In genomic region chr6:130367767-130368166, GRCh38 we compare ENCODE assay signal across 18 cellular contexts. TPM values are rescaled to one million over a fixed set of nuclear protein-coding genes. Genes with fewer than 3 reads are reported as not detected.
DNase-seq lines count a peak whose midpoint lies in the region; ATAC-seq, FAIRE-seq and TF ChIP-seq lines count a peak whose summit lies in the region.
"Had no signal": no experiment of that assay in that cellular context is flagged by ENCODE, and none has a peak within 500 bp of the region (broad histone marks: within the 10 kb centered on the region; RNA-seq: fewer than 3 reads in every experiment).

No MANE protein-coding gene starts in this region.

- H3K27me3 ChIP-seq in ACC112 (ENCODE audit: insufficient read depth, low read length) (peaks cover 13% of the 10 kb centered on the region; the same call in 1 of the 2 replicates), GM23338 (ENCODE audit: insufficient read depth) (no peaks in the 10 kb centered on the region), GM12878 (replicated peaks in 1 of 2; ENCODE audit: control insufficient read depth in 2 of 2, insufficient read depth in 2 of 2, low read length in 1 of 2) (peaks cover 0 to 7% of the 10 kb centered on the region in 2 experiments; a peak in 1 of 4 replicates), keratinocyte (ENCODE audit: control insufficient read depth, extremely low read depth, insufficient read depth, low read length) (no peaks in the 10 kb centered on the region)

- H3K27me3 Mint-ChIP-seq in GM23338 (ENCODE audit: insufficient read depth, low read depth, poor library complexity), result peaks cover 5% of the 10 kb centered on the region

- FAIRE-seq in GM12878 (lab: Jason Lieb, UNC), result no peak
- no peak for FAIRE-seq in keratinocyte (lab: Jason Lieb, UNC)

- peaks cover 4% of the 10 kb centered on the region for H3K79me2 ChIP-seq in ACC112 (ENCODE audit: control insufficient read depth, insufficient read depth, low read length, unreplicated experiment)
- peaks cover 45% of the 10 kb centered on the region for H3K79me2 ChIP-seq in GM23338 (replicated peaks; ENCODE audit: insufficient read depth)
- H3K79me2 ChIP-seq in GM12878 (ENCODE audit: control insufficient read depth, insufficient read depth, low read length), result no peaks in the 10 kb centered on the region
- peaks cover 86% of the 10 kb centered on the region for H3K79me2 ChIP-seq in keratinocyte (ENCODE audit: control insufficient read depth, insufficient read depth, low read length)
- H3K79me2 ChIP-seq: parathyroid adenoma had no signal

- POLR2A ChIA-PET in GM12878 (lab: Charles Lee), result interaction anchor here (0.7 to 2.0 kb wide), 5 partner anchors 9 to 330 kb away, joined by 3 to 6 read pairs (median 4); no protein-coding TSS in a partner anchor

- no peak for DNase-seq in GM23338 (ENCODE audit: low spot score)
- DNase-seq in GM12878 (ENCODE audit: low read depth, low spot score), result no peak
- DNase-seq in keratinocyte (ENCODE audit: low read depth, low spot score), result no peak
- no peak for DNase-seq in NCI-H526 treated with DMSO at 0.1 percent for 48 hours (lab: John Stamatoyannopoulos, UW)
- DNase-seq in left colon, result no peak
- DNase-seq in NCI-H446 treated with DMSO at 0.1 percent for 48 hours (lab: John Stamatoyannopoulos, UW), result no peak
- DNase-seq: activated CD4-positive, alpha-beta T cell treated with anti-CD3 and anti-CD28 coated beads, Interleukin-2, amount 50 U/mL, for 1 hour; activated T-cell treated with anti-CD3 and anti-CD28 coated beads, Interleukin-2, amount 50 U/mL, for 4 hours; Kasumi-1; NCI-H2081; NK-92 treated with Interleukin-12 subunit alpha and Interleukin-12 subunit beta, amount 100 ng/mL, for 24 hours; T-helper 9 cell had no signal

- H3K4me1 ChIP-seq in ACC112 (ENCODE audit: control insufficient read depth, insufficient read depth, low read length, unreplicated experiment) (no peaks in the 10 kb centered on the region), GM23338 (ENCODE audit: insufficient read depth) (peaks cover 49% of the 10 kb centered on the region), GM12878 (ENCODE audit: control insufficient read depth, insufficient read depth, low read length) (no peaks in the 10 kb centered on the region), keratinocyte (ENCODE audit: control insufficient read depth, extremely low read depth, insufficient read depth, low read length) (peaks cover 20% of the 10 kb centered on the region)
- H3K4me1 ChIP-seq: parathyroid adenoma had no signal

- intact Hi-C loops in GM12878 (cut with micrococcal nuclease; ENCODE audit: unreplicated experiment) (loop anchor here (5.0 kb wide), 1 partner anchor 150 kb away; no protein-coding TSS in a partner anchor), left colon (cut with DNase I, micrococcal nuclease) (no loop called here)

- no peak for TF ChIP-seq CTCF in GM23338 (conservative IDR thresholded peaks at IDR 0.05; ENCODE audit: low read depth in 2 of 2)
- no peak for TF ChIP-seq CTCF in GM12878 (IDR thresholded peaks at IDR 0.05 in 2 of 3, conservative IDR thresholded peaks at IDR 0.05 in 1 of 3; ENCODE audit: control insufficient read depth in 2 of 3, extremely low read depth in 1 of 3, insufficient read depth in 1 of 3, low read depth in 3 of 3, low read length in 3 of 3)
- no peak for TF ChIP-seq CTCF in keratinocyte (optimal IDR thresholded peaks at IDR 0.05 in 1 of 3, IDR thresholded peaks at IDR 0.05 in 1 of 3, conservative IDR thresholded peaks at IDR 0.05 in 1 of 3; ENCODE audit: extremely low read depth in 1 of 3, insufficient read depth in 2 of 3, low read length in 3 of 3)

- no peak overlapping the region for H3K27ac ChIP-seq in ACC112 (ENCODE audit: low read depth, low read length)
- no peak overlapping the region for H3K27ac ChIP-seq in GM23338 (ENCODE audit: low read depth)
- no peak overlapping the region for H3K27ac ChIP-seq in GM12878 (ENCODE audit: control insufficient read depth, insufficient read depth)
- peak overlapping the region; percentile 74 for H3K27ac ChIP-seq in keratinocyte (ENCODE audit: control insufficient read depth, insufficient read depth, low read length)
- H3K27ac ChIP-seq: HL-60, parathyroid adenoma had no signal

- peak overlapping the region; percentile 92 for H3K4me3 Mint-ChIP-seq in GM23338
- H3K4me3 Mint-ChIP-seq: memory B cell had no signal

- H3K4me2 ChIP-seq in GM23338 (peak overlapping the region; percentile 91), GM12878 (ENCODE audit: control insufficient read depth, insufficient read depth) (no peak overlapping the region), keratinocyte (ENCODE audit: control insufficient read depth, extremely low read depth, insufficient read depth, low read depth, low read length) (peak overlapping the region; percentile 88)

- RAD21 ChIA-PET in GM12878 (lab: Charles Lee; ENCODE audit: unreplicated experiment), result interaction anchor here (0.9 to 7.4 kb wide), 19 partner anchors 13 to 475 kb away, joined by 3 to 57 read pairs (median 4); no protein-coding TSS in a partner anchor

- no peak overlapping the region for H2AFZ ChIP-seq in ACC112 (ENCODE audit: low read length, unreplicated experiment)
- no peak overlapping the region for H2AFZ ChIP-seq in GM23338
- no peak overlapping the region for H2AFZ ChIP-seq in GM12878 (ENCODE audit: control insufficient read depth, low read depth, low read length)
- no peak overlapping the region for H2AFZ ChIP-seq in keratinocyte (ENCODE audit: control insufficient read depth, low read length)
- H2AFZ ChIP-seq: parathyroid adenoma had no signal

- H3K4me3 ChIP-seq in ACC112 (ENCODE audit: low read depth, low read length) (peak overlapping the region; percentile 82), GM23338 (peak overlapping the region; percentile 89), GM12878 (no peak overlapping the region), keratinocyte (ENCODE audit: control insufficient read depth in 2 of 3, extremely low read depth in 1 of 3, insufficient read depth in 2 of 3, low read depth in 1 of 3, low read length in 3 of 3) (peak overlapping the region; percentile 77 to 93 (median 86))

- H3K9me2 ChIP-seq in GM23338 (ENCODE audit: insufficient read depth), result no peaks in the 10 kb centered on the region

- H3K9ac ChIP-seq in GM12878 (ENCODE audit: control insufficient read depth, insufficient read depth, low read length) (no peak overlapping the region), keratinocyte (ENCODE audit: control insufficient read depth, extremely low read depth, insufficient read depth, low read length) (peak overlapping the region; percentile 87)
- H3K9ac ChIP-seq: parathyroid adenoma had no signal

- no peak for TF ChIP-seq RAD21 in GM12878 (IDR thresholded peaks at IDR 0.05; ENCODE audit: insufficient read depth, low read depth, low read length)

- SMC1A ChIA-PET in GM12878 (lab: Charles Lee; ENCODE audit: uncharacterized antibody, unreplicated experiment), result interaction anchor here (0.6 to 3.4 kb wide), 27 partner anchors 9 to 876 kb away, joined by 3 to 18 read pairs (median 5); no protein-coding TSS in a partner anchor

- 0% methylated on average over 1 of the region's 1 CpG for WGBS in GM12878 (ENCODE audit: insufficient coverage, insufficient replicate concordance, low lambda C conversion rate, missing lambda C conversion rate)

- H4K20me1 ChIP-seq in GM23338 (replicated peaks; ENCODE audit: insufficient read depth) (no peaks in the 10 kb centered on the region), GM12878 (ENCODE audit: control insufficient read depth, insufficient read depth) (no peaks in the 10 kb centered on the region), keratinocyte (ENCODE audit: control insufficient read depth, extremely low read depth, insufficient read depth, low read length) (no peaks in the 10 kb centered on the region)

- H3K9me1 ChIP-seq in keratinocyte (ENCODE audit: control insufficient read depth, extremely low read depth, insufficient read depth, low read length), result no peaks in the 10 kb centered on the region

- ATAC-seq in GM23338 (no peak), GM12878 (peak; percentile 18), left colon (no peak), GM19467 (IDR thresholded peaks at IDR 0.05; ENCODE audit: unreplicated experiment) (no peak)
- ATAC-seq: activated T-cell treated with anti-CD3 and anti-CD28 coated beads, Interleukin-2, amount 50 U/mL, for 4 hours had no signal

- H3F3A ChIP-seq in GM23338 (replicated peaks; ENCODE audit: low read depth), result no peaks in the 10 kb centered on the region

- dilution Hi-C loops in keratinocyte (cut with MboI; ENCODE audit: extremely low pct_ligation_motif_present, low sequenced_read_pairs), result no loop called here

- no peak overlapping the region for H3K27ac Mint-ChIP-seq in GM23338
- H3K27ac Mint-ChIP-seq: B cell, memory B cell had no signal

- H3K36me3 ChIP-seq in ACC112 (ENCODE audit: insufficient read depth, low read length) (no peaks in the 10 kb centered on the region), GM23338 (ENCODE audit: insufficient read depth) (no peaks in the 10 kb centered on the region), GM12878 (ENCODE audit: control insufficient read depth in 2 of 2, insufficient read depth in 2 of 2, low read length in 1 of 2) (no peaks in the 10 kb centered on the region), keratinocyte (ENCODE audit: control insufficient read depth in 2 of 2, extremely low read depth in 1 of 2, insufficient read depth in 2 of 2, low read length in 2 of 2) (peaks cover 0 to 6% of the 10 kb centered on the region in 2 experiments)

- in situ Hi-C loops in GM12878 (cut with MboI), result no loop called here

- H3K4me1 Mint-ChIP-seq in GM23338, result peaks cover 49% of the 10 kb centered on the region

- H3K9me3 Mint-ChIP-seq in GM23338, result no peaks in the 10 kb centered on the region
- H3K9me3 Mint-ChIP-seq: activated T-cell treated with anti-CD3 and anti-CD28 coated beads, Interleukin-2, amount 50 U/mL, for 4 hours; memory B cell had no signal

- no TSS peak for BruUV-seq in GM12878 (replicated peaks; lab: Mats Ljungman, UMichigan)

- CTCF ChIA-PET in GM12878 (lab: Yijun Ruan, JAX), result interaction anchor here (0.8 to 4.1 kb wide), 12 partner anchors 12 to 330 kb away, joined by 3 to 32 read pairs (median 4); no protein-coding TSS in a partner anchor

- no peak for TF ChIP-seq EP300 in GM12878 (IDR thresholded peaks at IDR 0.05; ENCODE audit: borderline replicate concordance in 1 of 2, control insufficient read depth in 1 of 2, low read depth in 2 of 2, low read length in 2 of 2)

- TF ChIP-seq POLR2A in GM12878 (IDR thresholded peaks at IDR 0.05; ENCODE audit: low read depth, low read length), result no peak

- no peaks in the 10 kb centered on the region; the same call in 2 of the 3 replicates for H3K36me3 Mint-ChIP-seq in GM23338 (ENCODE audit: low read depth)
- H3K36me3 Mint-ChIP-seq: memory B cell had no signal

- H3K9me3 ChIP-seq in GM12878 (replicated peaks; ENCODE audit: control insufficient read depth, insufficient read depth, low read length) (no peaks in the 10 kb centered on the region), keratinocyte (ENCODE audit: control insufficient read depth, low read depth, low read length) (no peaks in the 10 kb centered on the region)

RNA-seq across cellular contexts. Expression of gene TMEM200A, which starts 1.9 kb away (rescaled TPM):
- 22.7 and 24.8 TPM in 2 replicates for total RNA-seq in GM23338 (2014; rRNA removed; shearing (Covaris generic))
- polyA plus RNA-seq in GM23338 (2016; fragmentation: Nextera tagmentation; extraction: Ambion mirVana), result 6.7 and 7.1 TPM in 2 replicates
- total RNA-seq in GM12878 (2013; cell fraction: nucleolus; rRNA removed), result 41.2 and 46.3 TPM in 2 replicates
- total RNA-seq in GM12878 (2014; rRNA removed), result 7.3 and 7.6 TPM in 2 replicates
- 9.0 and 10.0 TPM in 2 replicates for total RNA-seq in GM12878 (2014; rRNA removed; fragmentation: Illumina TruSeq; extraction: Trizol)
- total RNA-seq in GM12878 (2021), result 7.6 and 9.0 TPM in 2 replicates
- 4.3 TPM for polyA plus RNA-seq in GM12878 (2011; ENCODE audit: low read depth)
- 12.4 and 17.2 TPM in 2 replicates for polyA plus RNA-seq in GM12878 (2011; rRNA removed)
- 5.8 and 7.1 TPM in 2 replicates for polyA plus RNA-seq in GM12878 (2011; cell fraction: cytosol; rRNA removed)
- 5.1 and 5.9 TPM in 2 replicates for polyA plus RNA-seq in GM12878 (2011; cell fraction: nucleus; rRNA removed)
- 5.6 and 6.0 TPM in 2 replicates for polyA plus RNA-seq in GM12878 (2012)
- 10.6 and 12.0 TPM in 2 replicates for polyA plus RNA-seq in GM12878 (2014; fragmentation: Illumina TruSeq; extraction: Trizol)
- 10 to 100 TPM in 1 of 2 experiments, 1 to 10 TPM in 1; 6.0 to 10.0 TPM for polyA plus RNA-seq in GM12878 (2014; fragmentation: Nextera tagmentation; extraction: Ambion mirVana)
- 4.0 and 5.5 TPM in 2 replicates for polyA plus RNA-seq in GM12878 (2014; rRNA removed)
- 1 to 10 TPM; 9.2 to 9.9 TPM for polyA plus RNA-seq in GM12878 (2016; fragmentation: Nextera tagmentation; extraction: Ambion mirVana)
- polyA minus RNA-seq in GM12878 (2011; rRNA and poly(A)+ RNA removed), result 16.1 and 17.8 TPM in 2 replicates
- 3.9 and 5.0 TPM in 2 replicates for polyA minus RNA-seq in GM12878 (2011; cell fraction: cytosol; rRNA and poly(A)+ RNA removed)
- polyA minus RNA-seq in GM12878 (2011; cell fraction: nucleus; rRNA and poly(A)+ RNA removed), result 7.4 and 11.6 TPM in 2 replicates
- 23.9 to 104 TPM (median 80.4 TPM) in 3 replicates for polyA plus RNA-seq in keratinocyte
- polyA plus RNA-seq in keratinocyte (2011; ENCODE audit: low read depth), result 9.3 TPM
- 25.4 and 42.1 TPM in 2 replicates for polyA plus RNA-seq in keratinocyte (2011; cell fraction: cytosol; rRNA removed)
- polyA plus RNA-seq in keratinocyte (2011; cell fraction: nucleus; rRNA removed), result 49.6 and 62.1 TPM in 2 replicates
- 10.9 and 118 TPM in 2 replicates for polyA plus RNA-seq in keratinocyte (2012; ENCODE audit: low replicate concordance)
- 26.8 to 87.7 TPM (median 56.8 TPM) in 3 replicates for polyA minus RNA-seq in keratinocyte
- polyA minus RNA-seq in keratinocyte (2011; cell fraction: cytosol; rRNA and poly(A)+ RNA removed), result 29.5 TPM
- 41.7 and 76.6 TPM in 2 replicates for polyA minus RNA-seq in keratinocyte (2011; cell fraction: nucleus; rRNA and poly(A)+ RNA removed)
- total RNA-seq in left colon, result 10 to 100 TPM; 24.6 to 26.9 TPM
